Comparison of ENCODE assay signal across 8 cellular contexts in the genomic region with DNA sequence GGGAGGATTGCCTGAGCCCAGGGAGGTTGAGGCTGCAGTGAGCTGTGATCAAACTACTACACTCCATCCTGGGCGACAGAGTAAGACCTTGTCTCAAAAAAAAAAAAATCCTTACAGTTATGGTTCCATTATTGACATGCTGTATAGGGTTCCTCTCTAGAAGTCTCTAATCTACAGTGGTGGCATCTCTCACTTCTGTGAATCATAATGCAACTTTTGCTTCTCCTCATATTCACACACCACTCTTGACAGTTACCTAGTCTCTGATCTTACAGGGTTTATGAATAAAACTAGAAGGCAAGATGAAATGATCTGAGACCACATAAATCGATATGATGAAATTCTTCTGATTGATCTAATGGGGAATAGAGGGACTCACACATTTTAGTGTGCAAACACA. TPM values are rescaled to one million over a fixed set of nuclear protein-coding genes. Genes with fewer than 3 reads are reported as not detected.
DNase-seq lines count a peak whose midpoint lies in the region; ATAC-seq lines count a peak whose summit lies in the region.

No MANE protein-coding gene starts in this region.

- H3K36me3 Mint-ChIP-seq in immature natural killer cell = peaks cover 0 to 6% (median 0%) of the 10 kb centered on the region in 3 donors

- DNase-seq in immature natural killer cell = no peak
- no peak for DNase-seq in dedifferentiated amniotic fluid mesenchymal stem cell (ENCODE audit: extremely low spot score)
- DNase-seq in SIG-M5 treated with dmso at 0.1 percent for 504 hours (lab: John Stamatoyannopoulos, UW; ENCODE audit: unreplicated experiment) = no peak
- no peak for DNase-seq in DMS79 (lab: John Stamatoyannopoulos, UW)
- DNase-seq in Ammon's horn (ENCODE audit: low spot score) = no peak

- peaks cover 70 to 80% of the 10 kb centered on the region in 2 donors for H3K4me1 Mint-ChIP-seq in immature natural killer cell

- peak overlapping the region; percentile 50 to 78 (median 63) for H3K4me3 Mint-ChIP-seq in immature natural killer cell

- peaks cover 3 to 6% (median 4%) of the 10 kb centered on the region in 3 donors for H3K27me3 Mint-ChIP-seq in immature natural killer cell (ENCODE audit: low read depth in 3 of 3)

- peak; percentile 42 for ATAC-seq in GM18508 (IDR thresholded peaks at IDR 0.05; ENCODE audit: insufficient read depth, unreplicated experiment)
- ATAC-seq in GM21528 (IDR thresholded peaks at IDR 0.05; ENCODE audit: low FRiP score, unreplicated experiment) = peak; percentile 66
- ATAC-seq in HG03558 (IDR thresholded peaks at IDR 0.05; ENCODE audit: extremely low read depth, unreplicated experiment) = peak; percentile 64

- H3K9me3 Mint-ChIP-seq in immature natural killer cell = no peaks in the 10 kb centered on the region

- peak overlapping the region; percentile 69 to 87 (median 78) for H3K27ac Mint-ChIP-seq in immature natural killer cell

RNA-seq across cellular contexts. Expression of a gene that starts 40.6 kb away (rescaled TPM):
- polyA plus RNA-seq in immature natural killer cell = 10 to 100 TPM; 27.9 to 48.8 (median 28.9) TPM
